In genomic region chr2:186059096-186059495, GRCh38 we compare ENCODE assay signal across 12 cellular contexts.
A peak's percentile ranks its signal among the peaks of the same experiment; 100 is the strongest.
DNase-seq lines count a peak whose midpoint lies in the region; FAIRE-seq and TF ChIP-seq lines count a peak whose summit lies in the region.
"Had no signal": no experiment of that assay in that cellular context is flagged by ENCODE, and none has a peak within 500 bp of the region (broad histone marks: within the 10 kb centered on the region; RNA-seq: fewer than 3 reads in every experiment).

No MANE protein-coding gene starts in this region.

- no peaks in the 10 kb centered on the region for H3K36me3 ChIP-seq in cardiac muscle cell
- H3K36me3 ChIP-seq in right atrium auricular region, result no peaks in the 10 kb centered on the region

- no peaks in the 10 kb centered on the region for H3K27me3 ChIP-seq in cardiac muscle cell
- H3K27me3 ChIP-seq in right atrium auricular region, result no peaks in the 10 kb centered on the region
- H3K27me3 ChIP-seq: dorsolateral prefrontal cortex had no signal

- H3K4me3 ChIP-seq in cardiac muscle cell, result no peak overlapping the region
- H3K4me3 ChIP-seq in right atrium auricular region, result no peak overlapping the region
- H3K4me3 ChIP-seq in fibroblast of mammary gland (ENCODE audit: control insufficient read depth, low read depth, low read length), result no peak overlapping the region
- H3K4me3 ChIP-seq: dorsolateral prefrontal cortex had no signal

- TF ChIP-seq CTCF in cardiac muscle cell (IDR thresholded peaks at IDR 0.05; ENCODE audit: low read depth, low read length), result no peak
- TF ChIP-seq CTCF in right atrium auricular region (IDR thresholded peaks at IDR 0.05), result no peak
- no peak for TF ChIP-seq CTCF in fibroblast of mammary gland (conservative IDR thresholded peaks at IDR 0.05; ENCODE audit: control insufficient read depth, insufficient read depth, low read depth, low read length)

- peaks cover 12% of the 10 kb centered on the region for H3K4me1 ChIP-seq in cardiac muscle cell (ENCODE audit: low read depth)
- H3K4me1 ChIP-seq in right atrium auricular region, result peaks cover 0 to 5% of the 10 kb centered on the region in 2 donors

- intact Hi-C loops in posterior vena cava (cut with DNase I), result no loop called here

- no peaks in the 10 kb centered on the region for H3K9me3 ChIP-seq in cardiac muscle cell (ENCODE audit: low read depth)
- no peaks in the 10 kb centered on the region for H3K9me3 ChIP-seq in right atrium auricular region

- DNase-seq in cardiac muscle cell (ENCODE audit: low read depth in 1 of 2, low spot score in 1 of 2) (peak; percentile 5 to 69), right atrium auricular region (ENCODE audit: low spot score) (no peak), NCI-H446 (lab: John Stamatoyannopoulos, UW) (peak; percentile 36 to 78), fibroblast of mammary gland (ENCODE audit: low read depth) (peak; percentile 6), urothelium cell line (ENCODE audit: low spot score) (peak; percentile 7), posterior vena cava (ENCODE audit: low spot score) (no peak), NCI-H187 treated with DMSO at 0.1 percent for 48 hours (lab: John Stamatoyannopoulos, UW) (no peak), T-helper 2 cell (no peak)
- DNase-seq: activated CD4-positive, alpha-beta T cell treated with anti-CD3 and anti-CD28 coated beads, Interleukin-2, amount 50 U/mL, for 4 hours; activated naive CD4-positive, alpha-beta T cell treated with anti-CD3 and anti-CD28 coated beads, Interleukin-2, amount 50 U/mL, for 16 hours; HFFc6 had no signal

- no peak for FAIRE-seq in urothelium cell line (lab: Jason Lieb, UNC)

- H3K27ac ChIP-seq in cardiac muscle cell (no peak overlapping the region), right atrium auricular region (no peak overlapping the region)

Comparison
In these comparisons a context has a peak if more than half of its experiments do, and no peak if none do; other contexts are left out.
1. DNase-seq: peak in cardiac muscle cell (2 of 2), NCI-H446 (2 of 2), fibroblast of mammary gland (single experiment) and urothelium cell line (single experiment); none in right atrium auricular region (single experiment), posterior vena cava (single experiment), NCI-H187 treated with DMSO at 0.1 percent for 48 hours (single experiment) and T-helper 2 cell (0 of 5).